In genomic region chr9:4489919-4490704, GRCh38 we compare ENCODE assay signal across 8 cellular contexts. TPM values are rescaled to one million over a fixed set of nuclear protein-coding genes. Genes with fewer than 3 reads are reported as not detected.
DNase-seq lines count a peak whose midpoint lies in the region; ATAC-seq and TF ChIP-seq lines count a peak whose summit lies in the region.

Gene SLC1A1, plus strand, starts transcription at chr9:4490468. Its CDS starts 212 bp downstream, at chr9:4490680.

- H3K4me1 Mint-ChIP-seq in nephron progenitor cell: peaks cover 20% of the 10 kb centered on the region

- no peaks in the 10 kb centered on the region for H3K36me3 Mint-ChIP-seq in nephron progenitor cell (ENCODE audit: low read depth)

- TF ChIP-seq CTCF in A673 (conservative IDR thresholded peaks at IDR 0.05; ENCODE audit: low read depth, low read length): no peak
- no peak for TF ChIP-seq CTCF in fibroblast of the aortic adventitia (IDR thresholded peaks at IDR 0.05; ENCODE audit: insufficient read depth, low read length)
- no peak for TF ChIP-seq CTCF in nephron progenitor cell (IDR thresholded peaks at IDR 0.05)
- TF ChIP-seq CTCF in uterus (IDR thresholded peaks at IDR 0.05): no peak

- no peaks in the 10 kb centered on the region for H3K9me3 ChIP-seq in A673 (ENCODE audit: low read depth, low read length, poor library complexity, severe bottlenecking)
- no peaks in the 10 kb centered on the region for H3K9me3 ChIP-seq in uterus

- BruUV-seq in A673 (replicated peaks; lab: Mats Ljungman, UMichigan): no TSS peak

- DNase-seq in A673 (ENCODE audit: low spot score) (peak; percentile 82), NCI-H1930 (lab: John Stamatoyannopoulos, UW) (peak; percentile 44 to 73), activated T-cell treated with anti-CD3 and anti-CD28 coated beads for 48 hours (ENCODE audit: low read depth) (peak; percentile 28), fibroblast of the aortic adventitia (ENCODE audit: low read depth) (peak; percentile 81), nephron progenitor cell (peak; percentile 69), uterus (peak; percentile 33 to 36)

- intact Hi-C loops in A673 (cut with micrococcal nuclease; ENCODE audit: unreplicated experiment) (loop anchor here (5.0 kb wide), 1 partner anchor 147 kb away; no protein-coding TSS in a partner anchor), uterus (cut with DNase I; ENCODE audit: low total_unique reads) (no loop called here)

- peak in 1 of 2 donors; percentile 37 for TF ChIP-seq POLR2A in uterus (IDR thresholded peaks at IDR 0.05)

- H3K4me3 ChIP-seq in A673 (ENCODE audit: low read depth, low read length, poor library complexity, severe bottlenecking) (peak within 1 kb of the TSS; percentile 71), fibroblast of the aortic adventitia (ENCODE audit: low read depth, low read length) (peak within 1 kb of the TSS; percentile 85), uterus (peak within 1 kb of the TSS; percentile 53)

- H3K4me1 ChIP-seq in A673 (ENCODE audit: insufficient read depth, low read length, poor library complexity, severe bottlenecking) (peaks cover 10% of the 10 kb centered on the region), uterus (no peaks in the 10 kb centered on the region)

- peak; percentile 77 for ATAC-seq in GM18498 (IDR thresholded peaks at IDR 0.05; ENCODE audit: unreplicated experiment)
- peak; percentile 78 for ATAC-seq in HG02759 (IDR thresholded peaks at IDR 0.05; ENCODE audit: unreplicated experiment)

- CTCF ChIA-PET in A673 (lab: Charles Lee): no interaction called here

- H3K27me3 Mint-ChIP-seq in nephron progenitor cell (ENCODE audit: low read depth, poor library complexity): peaks cover 70% of the 10 kb centered on the region

- H3K4me3 Mint-ChIP-seq in nephron progenitor cell: peak within 1 kb of the TSS; percentile 91

- H3K36me3 ChIP-seq in A673 (ENCODE audit: insufficient read depth, low read length, poor library complexity, severe bottlenecking) (no peaks in the 10 kb centered on the region), uterus (no peaks in the 10 kb centered on the region)

- H3K27me3 ChIP-seq in A673 (replicated peaks; ENCODE audit: insufficient read depth, low read depth, low read length, poor library complexity): no peaks in the 10 kb centered on the region
- H3K27me3 ChIP-seq in uterus: no peaks in the 10 kb centered on the region

- peaks cover 4% of the 10 kb centered on the region for H3K9me3 Mint-ChIP-seq in nephron progenitor cell

- peak within 1 kb of the TSS; percentile 63 for H3K27ac ChIP-seq in A673 (ENCODE audit: low read depth, low read length, poor library complexity, severe bottlenecking)
- H3K27ac ChIP-seq in uterus: peak within 1 kb of the TSS; percentile 55 to 69

- H3K27ac Mint-ChIP-seq in nephron progenitor cell: no peak within 1 kb of the TSS

- POLR2A ChIA-PET in A673 (lab: Charles Lee; ENCODE audit: low non-redundant PET): no interaction called here

RNA-seq across cellular contexts. Expression of gene SLC1A1, which starts in this region (rescaled TPM):
- total RNA-seq in A673 (2021) (8.5 and 8.7 TPM in 2 replicates), fibroblast of the aortic adventitia (ENCODE audit: low replicate concordance) (9.6 and 41.7 TPM in 2 replicates), uterus (10 to 100 TPM in 2 of 4 donors, 1 to 10 TPM in 2; 6.8 to 19.2 (median 11.8) TPM)

Comparison
In these comparisons a context has a peak if more than half of its experiments do, and no peak if none do; other contexts are left out.
1. Peak in every context shown above with its lines: DNase-seq, ATAC-seq, H3K4me3 ChIP-seq and H3K27ac ChIP-seq.
2. DNase-seq: peak in every context shown above with its lines; median percentile 82 in A673; 81 in fibroblast of the aortic adventitia; 69 in nephron progenitor cell; 58 in NCI-H1930; 34 in uterus; 28 in activated T-cell treated with anti-CD3 and anti-CD28 coated beads for 48 hours.